In genomic region chr3:124032881-124033359, GRCh38 we compare ENCODE assay signal across 8 cellular contexts. TPM values are rescaled to one million over a fixed set of nuclear protein-coding genes. Genes with fewer than 3 reads are reported as not detected.
DNase-seq lines count a peak whose midpoint lies in the region; ATAC-seq and TF ChIP-seq lines count a peak whose summit lies in the region.

No MANE protein-coding gene starts in this region.

- H3K9me3 ChIP-seq in upper lobe of right lung: no peaks in the 10 kb centered on the region

- H3K4me1 Mint-ChIP-seq in T-cell: peaks cover 10 to 14% (median 13%) of the 10 kb centered on the region in 3 donors
- peaks cover 23% of the 10 kb centered on the region for H3K4me1 Mint-ChIP-seq in progenitor cell of endocrine pancreas (ENCODE audit: low read depth)

- ATAC-seq in T-cell (replicated peaks in 1 of 4): peak; percentile 78 to 89 (median 86)
- ATAC-seq in left ventricle myocardium superior: peak; percentile 96
- peak; percentile 97 for ATAC-seq in upper lobe of right lung

- peak; percentile 89 for DNase-seq in EL
- peak; percentile 38 for DNase-seq in HFF-Myc (ENCODE audit: extremely low read depth, low read depth)
- peak; percentile 92 for DNase-seq in NCI-H1092 treated with DMSO at 0.1 percent for 48 hours (lab: John Stamatoyannopoulos, UW)
- peak in 31 of 34 experiments; percentile 18 to 61 (median 37) for DNase-seq in T-cell
- peak; percentile 80 for DNase-seq in amniotic stem cell (lab: John Stamatoyannopoulos, UW)
- peak; percentile 90 for DNase-seq in left ventricle myocardium superior
- DNase-seq in progenitor cell of endocrine pancreas (ENCODE audit: low spot score, unreplicated experiment): peak; percentile 89
- peak; percentile 91 for DNase-seq in upper lobe of right lung

- peaks cover 9% of the 10 kb centered on the region for H3K4me1 ChIP-seq in upper lobe of right lung

- no peaks in the 10 kb centered on the region for H3K36me3 ChIP-seq in upper lobe of right lung

- H3K27ac Mint-ChIP-seq in T-cell (no peak overlapping the region), progenitor cell of endocrine pancreas (no peak overlapping the region)

- peak overlapping the region; percentile 65 for H3K27ac ChIP-seq in upper lobe of right lung

- H3K4me3 Mint-ChIP-seq in T-cell (peak overlapping the region in 1 of 3 donors; percentile 82), progenitor cell of endocrine pancreas (ENCODE audit: low read depth) (peak overlapping the region; percentile 83)

- TF ChIP-seq CTCF in HFF-Myc (IDR thresholded peaks at IDR 0.05; ENCODE audit: low read depth, low read length, missing control alignments) (peak; percentile 51), progenitor cell of endocrine pancreas (IDR thresholded peaks at IDR 0.05; ENCODE audit: unreplicated experiment) (peak; percentile 70), upper lobe of right lung (IDR thresholded peaks at IDR 0.05) (peak; percentile 69)

- H3K4me3 ChIP-seq in HFF-Myc (replicated peaks; ENCODE audit: low read depth, low read length) (peak overlapping the region; percentile 46), upper lobe of right lung (peak overlapping the region; percentile 68)

- peaks cover 30 to 40% of the 10 kb centered on the region in 2 donors for H3K27me3 Mint-ChIP-seq in T-cell
- peaks cover 9% of the 10 kb centered on the region for H3K27me3 Mint-ChIP-seq in progenitor cell of endocrine pancreas

- intact Hi-C loops in left ventricle myocardium superior (cut with micrococcal nuclease) (loop anchor here (5.0 kb wide), 1 partner anchor 249 kb away; no protein-coding TSS in a partner anchor), upper lobe of right lung (cut with DNase I) (no loop called here)

- POLR2A ChIA-PET in T-cell (lab: Charles Lee): no interaction called here

- H3K36me3 Mint-ChIP-seq in T-cell (no peaks in the 10 kb centered on the region), progenitor cell of endocrine pancreas (ENCODE audit: insufficient read depth) (no peaks in the 10 kb centered on the region)

- H3K27me3 ChIP-seq in upper lobe of right lung: peaks cover 21% of the 10 kb centered on the region

- H3K9me3 Mint-ChIP-seq in T-cell: peaks cover 0 to 4% (median 3%) of the 10 kb centered on the region in 3 donors
- H3K9me3 Mint-ChIP-seq in progenitor cell of endocrine pancreas (ENCODE audit: low read depth): no peaks in the 10 kb centered on the region

- CTCF ChIA-PET in T-cell (lab: Charles Lee): interaction anchor here (0.5 to 1.0 kb wide), 4 partner anchors 43 to 886 kb away, joined by 3 read pairs; no protein-coding TSS in a partner anchor

RNA-seq across cellular contexts. Expression of gene KALRN, which starts 0.2 kb away (rescaled TPM):
- total RNA-seq in T-cell (10 to 100 TPM in 1 of 5 donors, 1 to 10 TPM in 4; 3.8 to 12.7 (median 6.8) TPM), left ventricle myocardium superior (71.2 TPM), progenitor cell of endocrine pancreas (76.4 and 85.0 TPM in 2 replicates), upper lobe of right lung (22.4 TPM)

RNA-seq across cellular contexts. Expression of gene ROPN1, which starts 41.0 kb away (rescaled TPM):
- total RNA-seq in T-cell: not detected
- not detected for total RNA-seq in left ventricle myocardium superior
- not detected in 2 replicates for total RNA-seq in progenitor cell of endocrine pancreas
- not detected for total RNA-seq in upper lobe of right lung

Comparison
In these comparisons a context has a peak if more than half of its experiments do, and no peak if none do; other contexts are left out.
1. Peak in every context shown above with its lines: DNase-seq, ATAC-seq, H3K4me3 ChIP-seq and H3K27ac ChIP-seq.
2. DNase-seq: peak in every context shown above with its lines; median percentile 92 in NCI-H1092 treated with DMSO at 0.1 percent for 48 hours; 91 in upper lobe of right lung; 90 in left ventricle myocardium superior; 89 in EL; 89 in progenitor cell of endocrine pancreas; 80 in amniotic stem cell; 38 in HFF-Myc; 37 in T-cell.